ENCODE assay signal across 24 cellular contexts in genomic region chr22:50677493-50678217, GRCh38. TPM values are rescaled to one million over a fixed set of nuclear protein-coding genes. Genes with fewer than 3 reads are reported as not detected.
A peak's percentile ranks its signal among the peaks of the same experiment; 100 is the strongest.
DNase-seq lines count a peak whose midpoint lies in the region; ATAC-seq and TF ChIP-seq lines count a peak whose summit lies in the region.
"Had no signal": no experiment of that assay in that cellular context is flagged by ENCODE, and none has a peak within 500 bp of the region (broad histone marks: within the 10 kb centered on the region; RNA-seq: fewer than 3 reads in every experiment).

No MANE protein-coding gene starts in this region.

- H3K9ac ChIP-seq in mammary epithelial cell (ENCODE audit: insufficient read depth, low read length), result no peak overlapping the region

- H3K4me1 ChIP-seq in breast epithelium, result peaks cover 6% of the 10 kb centered on the region in 2 donors
- H3K4me1 ChIP-seq in mammary epithelial cell (ENCODE audit: insufficient read depth, low read length), result peaks cover 25% of the 10 kb centered on the region

- TF ChIP-seq CTCF in breast epithelium (IDR thresholded peaks at IDR 0.05), result no peak
- no peak for TF ChIP-seq CTCF in mammary epithelial cell (conservative IDR thresholded peaks at IDR 0.05 in 1 of 2, IDR thresholded peaks at IDR 0.05 in 1 of 2; ENCODE audit: extremely low read depth in 1 of 2, insufficient read depth in 1 of 2, low read depth in 1 of 2, low read length in 2 of 2)
- TF ChIP-seq CTCF in coronary artery (IDR thresholded peaks at IDR 0.05), result no peak
- TF ChIP-seq CTCF in neural crest cell (conservative IDR thresholded peaks at IDR 0.05), result no peak

- H3K27ac ChIP-seq in breast epithelium, result no peak overlapping the region
- no peak overlapping the region for H3K27ac ChIP-seq in mammary epithelial cell (ENCODE audit: insufficient read depth, low read depth, low read length)
- H3K27ac ChIP-seq in coronary artery, result no peak overlapping the region
- H3K27ac ChIP-seq: adrenal gland, left lung, prostate gland, transverse colon had no signal

- peaks cover 19% of the 10 kb centered on the region for H3K27me3 Mint-ChIP-seq in neural crest cell (ENCODE audit: low read depth)

- no peaks in the 10 kb centered on the region for H3K9me3 Mint-ChIP-seq in neural crest cell
- H3K9me3 Mint-ChIP-seq: activated T-helper 17 cell treated with anti-CD3 and anti-CD28 coated beads, Interleukin-2, amount 50 U/mL, for 72 hours; stimulated activated memory B cell treated with anti-CD40 and anti-IgM and Interleukin-4, amounts not matched to agents 10 μg/mL and 1 μg/mL and 100 μg/mL, for 72 hours had no signal

- no peaks in the 10 kb centered on the region for H4K20me1 ChIP-seq in mammary epithelial cell (ENCODE audit: insufficient read depth, low read length)

- H3K36me3 ChIP-seq in breast epithelium, result no peaks in the 10 kb centered on the region
- no peaks in the 10 kb centered on the region for H3K36me3 ChIP-seq in mammary epithelial cell (ENCODE audit: insufficient read depth, low read length)
- H3K36me3 ChIP-seq: adrenal gland, HAP-1, prostate gland, transverse colon had no signal

- no TSS peak for BruUV-seq in mammary epithelial cell (replicated peaks; lab: Mats Ljungman, UMichigan)

- ATAC-seq in GM21529 (IDR thresholded peaks at IDR 0.05; ENCODE audit: unreplicated experiment), result no peak
- ATAC-seq: activated T-helper 17 cell treated with anti-CD3 and anti-CD28 coated beads, Interleukin-2, amount 50 U/mL, for 72 hours; left lung; Panc1; stimulated activated memory B cell treated with anti-CD40 and anti-IgM and Interleukin-4, amounts not matched to agents 10 μg/mL and 1 μg/mL and 100 μg/mL, for 72 hours had no signal

- DNase-seq in breast epithelium (ENCODE audit: low spot score in 2 of 2) (no peak), mammary epithelial cell (no peak), coronary artery (ENCODE audit: low spot score) (peak; percentile 53), neural crest cell (ENCODE audit: low read depth, low spot score) (no peak), ureter (ENCODE audit: low spot score) (peak; percentile 38), NCI-H1694 treated with DMSO at 0.1 percent for 48 hours (lab: John Stamatoyannopoulos, UW) (no peak), GM03348 (ENCODE audit: low spot score) (no peak)
- DNase-seq: activated CD4-positive, alpha-beta T cell treated with anti-CD3 and anti-CD28 coated beads, Interleukin-2, amount 50 U/mL, for 4 hours; CD4-positive, CD25-positive, alpha-beta regulatory T cell; central memory CD4-positive, alpha-beta T cell; effector CD8-positive, alpha-beta T cell; KG1; NCI-H1092 treated with DMSO at 0.1 percent for 48 hours; NCI-H2171; stimulated activated CD4-positive, alpha-beta T cell treated with anti-CD3 and anti-CD28 coated beads, Interleukin-12 subunit alpha, Interleukin-12 subunit beta, amount 100 ng/mL, for 4 hours; transverse colon had no signal

- H3K27me3 ChIP-seq in breast epithelium, result no peaks in the 10 kb centered on the region
- no peaks in the 10 kb centered on the region for H3K27me3 ChIP-seq in mammary epithelial cell (ENCODE audit: insufficient read depth, low read length)

- H3K9me3 ChIP-seq in breast epithelium (no peaks in the 10 kb centered on the region), mammary epithelial cell (replicated peaks; ENCODE audit: insufficient read depth, low read length) (no peaks in the 10 kb centered on the region)
- H3K9me3 ChIP-seq: adrenal gland, HAP-1, left lung, prostate gland, transverse colon had no signal

- peaks cover 13% of the 10 kb centered on the region for H3K4me1 Mint-ChIP-seq in neural crest cell

- H3K27ac Mint-ChIP-seq in neural crest cell (ENCODE audit: unreplicated experiment), result peak overlapping the region; percentile 43
- H3K27ac Mint-ChIP-seq: activated T-helper 17 cell treated with anti-CD3 and anti-CD28 coated beads, Interleukin-2, amount 50 U/mL, for 72 hours; stimulated activated memory B cell treated with anti-CD40 and anti-IgM and Interleukin-4, amounts not matched to agents 10 μg/mL and 1 μg/mL and 100 μg/mL, for 72 hours had no signal

- no peak for TF ChIP-seq POLR2A in breast epithelium (IDR thresholded peaks at IDR 0.05)

- in situ Hi-C loops in mammary epithelial cell (cut with MboI; ENCODE audit: low sequenced_read_pairs in 2 of 2), result no loop called here

- peak overlapping the region; percentile 58 for H3K4me3 Mint-ChIP-seq in neural crest cell
- H3K4me3 Mint-ChIP-seq: activated T-helper 17 cell treated with anti-CD3 and anti-CD28 coated beads, Interleukin-2, amount 50 U/mL, for 72 hours; stimulated activated memory B cell treated with anti-CD40 and anti-IgM and Interleukin-4, amounts not matched to agents 10 μg/mL and 1 μg/mL and 100 μg/mL, for 72 hours had no signal

- peaks cover 2% of the 10 kb centered on the region for H3K36me3 Mint-ChIP-seq in neural crest cell (ENCODE audit: low read depth)
- H3K36me3 Mint-ChIP-seq: CD4-positive, CD25-positive, alpha-beta regulatory T cell; stimulated activated memory B cell treated with anti-CD40 and anti-IgM and Interleukin-4, amounts not matched to agents 10 μg/mL and 1 μg/mL and 100 μg/mL, for 72 hours had no signal

- no peak overlapping the region for H3K4me2 ChIP-seq in mammary epithelial cell (ENCODE audit: insufficient read depth, low read depth, low read length)

- H3K79me2 ChIP-seq in mammary epithelial cell (ENCODE audit: insufficient read depth, low read length), result peaks cover 5% of the 10 kb centered on the region

- H3K4me3 ChIP-seq in breast epithelium, result peak overlapping the region in 2 of 3 donors; percentile 36 to 69
- H3K4me3 ChIP-seq in mammary epithelial cell (replicated peaks in 1 of 3; ENCODE audit: insufficient read depth in 1 of 3, low read depth in 2 of 3, low read length in 3 of 3), result no peak overlapping the region
- peak overlapping the region; percentile 60 for H3K4me3 ChIP-seq in coronary artery
- H3K4me3 ChIP-seq: adrenal gland, HAP-1, prostate gland, transverse colon had no signal

- intact Hi-C loops in breast epithelium (cut with DNase I; ENCODE audit: low total_unique reads) (no loop called here), mammary epithelial cell (cut with micrococcal nuclease) (no loop called here)

- no peak overlapping the region for H2AFZ ChIP-seq in mammary epithelial cell (ENCODE audit: low read depth, low read length)

- 87% methylated on average over 9 of the region's 13 CpGs for WGBS in mammary epithelial cell (ENCODE audit: low coverage, missing lambda C conversion rate)

- CTCF ChIA-PET in mammary epithelial cell (lab: Charles Lee; ENCODE audit: low non-redundant PET), result no interaction called here

- dilution Hi-C loops in mammary epithelial cell (cut with HindIII; ENCODE audit: low sequenced_read_pairs), result no loop called here

RNA-seq across cellular contexts. Expression of gene SHANK3, which starts 5.0 kb away (rescaled TPM):
- total RNA-seq in breast epithelium (10 to 100 TPM in 1 of 3 donors, 1 to 10 TPM in 2; 4.8 to 28.8 (median 5.9) TPM), mammary epithelial cell (10 to 100 TPM in 1 of 2 donors, 1 to 10 TPM in 1; 3.5 to 12.9 TPM), neural crest cell (15.2 and 15.4 TPM in 2 replicates), ureter (37.1 TPM)
- polyA plus RNA-seq in mammary epithelial cell, result 3.3 TPM
- polyA minus RNA-seq in mammary epithelial cell, result 2.9 TPM
- polyA plus RNA-seq: CD4-positive, CD25-positive, alpha-beta regulatory T cell had no signal

RNA-seq across cellular contexts. Expression of gene ARSA, which starts 49.7 kb away (rescaled TPM):
- total RNA-seq in breast epithelium, result 10 to 100 TPM; 23.8 to 39.0 (median 36.3) TPM
- 10 to 100 TPM; 32.7 to 50.4 TPM for total RNA-seq in mammary epithelial cell
- polyA plus RNA-seq in mammary epithelial cell, result 21.6 TPM
- polyA minus RNA-seq in mammary epithelial cell, result 18.9 TPM
- 14.6 and 16.1 TPM in 2 replicates for total RNA-seq in neural crest cell
- total RNA-seq in ureter, result 61.9 TPM

Comparison
In these comparisons a context has a peak if more than half of its experiments do, and no peak if none do; other contexts are left out.
1. H3K4me3 ChIP-seq: peak in breast epithelium (2 of 3) and coronary artery (single experiment); none in mammary epithelial cell (0 of 3).
2. DNase-seq: peak in coronary artery (single experiment) and ureter (single experiment); none in breast epithelium (0 of 2), mammary epithelial cell (single experiment), neural crest cell (single experiment), NCI-H1694 treated with DMSO at 0.1 percent for 48 hours (single experiment) and GM03348 (single experiment).